In the genomic region with DNA sequence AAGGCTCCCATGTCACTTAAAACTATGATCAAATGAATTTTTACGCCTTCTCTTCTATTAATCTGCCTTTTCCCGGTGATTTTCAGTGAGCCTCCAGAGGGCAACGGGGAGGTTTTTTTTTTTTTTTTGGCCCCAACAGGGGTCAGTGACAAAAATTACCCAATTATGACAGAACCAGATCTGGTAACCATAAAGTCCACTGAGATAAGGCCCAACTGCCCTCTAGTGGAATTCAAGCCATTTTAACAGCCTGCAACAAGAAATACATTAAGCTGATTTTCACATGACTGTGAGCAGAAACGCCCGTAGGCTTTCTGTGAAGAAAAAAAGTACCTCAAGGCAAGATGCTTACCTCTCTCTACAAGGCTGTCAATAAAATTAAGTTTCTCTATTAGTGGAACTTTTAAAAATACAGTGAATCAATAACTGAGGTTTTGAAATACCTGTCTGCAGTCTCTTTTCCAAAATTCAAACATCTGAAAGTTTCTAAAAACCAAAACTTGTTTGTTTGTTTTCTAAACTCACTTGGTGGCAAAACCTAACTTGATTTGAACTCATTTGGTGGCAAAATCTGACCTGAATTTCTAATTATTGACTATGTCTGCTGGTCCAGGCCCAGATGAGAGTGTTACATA, we compare ENCODE assay signal across 9 cellular contexts. TPM values are rescaled to one million over a fixed set of nuclear protein-coding genes. Genes with fewer than 3 reads are reported as not detected.
DNase-seq lines count a peak whose midpoint lies in the region; TF ChIP-seq lines count a peak whose summit lies in the region.
"Had no signal": no experiment of that assay in that cellular context is flagged by ENCODE, and none has a peak within 500 bp of the region (broad histone marks: within the 10 kb centered on the region; RNA-seq: fewer than 3 reads in every experiment).

No MANE protein-coding gene starts in this region.

- DNase-seq in AG08396 (ENCODE audit: low spot score) (peak; percentile 49), HT1080 (ENCODE audit: low read depth) (peak; percentile 70), astrocyte of the hippocampus (ENCODE audit: low read depth, low spot score) (peak; percentile 62), kidney glomerular epithelial cell (lab: John Stamatoyannopoulos, UW) (peak; percentile 4), activated gamma-delta T cell (lab: John Stamatoyannopoulos, UW) (no peak), NCI-H2029 (lab: John Stamatoyannopoulos, UW) (no peak), colonic mucosa (no peak)
- DNase-seq in activated CD4-positive, alpha-beta T cell treated with anti-CD3 and anti-CD28 coated beads, Interleukin-2, amount 50 U/mL, for 48 hours: no peak
- DNase-seq: islet precursor cell had no signal

- H3K36me3 ChIP-seq in colonic mucosa: no peaks in the 10 kb centered on the region

- no peak overlapping the region for H3K27ac ChIP-seq in colonic mucosa

- intact Hi-C loops in colonic mucosa (cut with DNase I): no loop called here

- no peak overlapping the region for H3K4me3 ChIP-seq in colonic mucosa

- no peak for TF ChIP-seq CTCF in colonic mucosa (IDR thresholded peaks at IDR 0.05)

- no peaks in the 10 kb centered on the region for H3K27me3 ChIP-seq in colonic mucosa

- no peaks in the 10 kb centered on the region for H3K4me1 ChIP-seq in colonic mucosa

- no peaks in the 10 kb centered on the region for H3K9me3 ChIP-seq in colonic mucosa

- H3K9ac ChIP-seq in colonic mucosa (ENCODE audit: low read depth in 2 of 2, low read length in 2 of 2): no peak overlapping the region

RNA-seq across cellular contexts. Expression of a gene that starts 49.7 kb away (rescaled TPM):
- 56.2 and 71.8 TPM in 2 replicates for total RNA-seq in HT1080 (2014; rRNA removed; shearing (Covaris generic))
- 59.3 and 60.4 TPM in 2 replicates for polyA plus RNA-seq in HT1080 (2015; cell fraction: cytosol; rRNA removed)
- 68.6 and 70.1 TPM in 2 replicates for polyA plus RNA-seq in HT1080 (2015; cell fraction: nucleus; rRNA removed)
- 1 to 10 TPM in 1 of 2 donors, under 1 TPM in 1; 0.91 to 3.2 TPM for total RNA-seq in colonic mucosa

Comparison
In these comparisons a context has a peak if more than half of its experiments do, and no peak if none do; other contexts are left out.
1. DNase-seq: peak in AG08396 (single experiment), HT1080 (single experiment), astrocyte of the hippocampus (single experiment) and kidney glomerular epithelial cell (single experiment); none in activated CD4-positive, alpha-beta T cell treated with anti-CD3 and anti-CD28 coated beads, Interleukin-2, amount 50 U/mL, for 48 hours (0 of 2), activated gamma-delta T cell (single experiment), NCI-H2029 (single experiment) and colonic mucosa (single experiment).
2. RNA of a gene that starts 49.7 kb away (total RNA-seq): 56.2 to 71.8 TPM in HT1080; 0.91 to 3.2 TPM in colonic mucosa; every median in the first group is over 10 times any median in the second.